26 cellular contexts compared by ENCODE assay signal in the genomic region with DNA sequence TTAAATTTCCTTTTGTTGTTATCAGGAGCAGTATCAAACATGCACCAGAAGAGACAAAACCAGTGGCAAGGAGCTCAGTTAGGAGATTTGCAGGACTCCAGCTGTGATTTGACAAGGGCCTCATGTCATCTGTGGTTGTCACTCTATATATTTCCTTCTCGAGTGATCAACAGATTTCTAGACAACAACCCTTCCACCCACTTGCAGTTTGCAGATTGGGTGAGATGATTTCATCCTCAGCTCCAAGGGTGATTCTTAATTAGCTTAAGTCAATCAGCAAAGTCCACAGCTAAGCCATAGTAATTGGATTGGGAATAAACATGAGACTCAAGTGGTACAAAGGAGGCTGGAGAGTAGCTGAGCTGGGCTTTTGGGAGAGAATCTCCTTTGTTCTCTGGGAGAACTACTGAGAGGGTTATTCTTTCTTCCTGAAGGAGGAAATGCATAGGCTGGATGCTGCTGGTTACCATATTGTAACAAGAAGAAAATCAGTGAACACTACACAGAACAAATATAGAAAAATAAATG.
"Had no signal": no experiment of that assay in that cellular context is flagged by ENCODE, and none has a peak within 500 bp of the region (broad histone marks: within the 10 kb centered on the region; RNA-seq: fewer than 3 reads in every experiment).

No MANE protein-coding gene starts in this region.

- FAIRE-seq: K562 had no signal

- H3K36me3 ChIP-seq: adrenal gland had no signal

- H3K4me1 ChIP-seq: adrenal gland had no signal

- H3K9ac ChIP-seq: SK-N-SH had no signal

- H3K36me3 Mint-ChIP-seq: activated naive CD8-positive, alpha-beta T cell treated with anti-CD3 and anti-CD28 coated beads, Interleukin-2, amount 10 ng/mL, durations not matched to agents 7 days and 5 days had no signal

- ATAC-seq: activated CD4-positive, CD25-positive, alpha-beta regulatory T cell treated with anti-CD3 and anti-CD28 coated beads, Interleukin-2, amount 50 U/mL, for 24 hours; activated CD8-positive, alpha-beta T cell treated with anti-CD3 and anti-CD28 coated beads, Interleukin-2, amount 10 ng/mL, durations not matched to agents 7 days and 5 days; K562; Panc1; Right ventricle myocardium inferior had no signal

- H3K9me3 Mint-ChIP-seq: activated naive CD8-positive, alpha-beta T cell treated with anti-CD3 and anti-CD28 coated beads, Interleukin-2, amount 10 ng/mL, durations not matched to agents 7 days and 5 days had no signal

- H3K27me3 Mint-ChIP-seq: activated naive CD8-positive, alpha-beta T cell treated with anti-CD3 and anti-CD28 coated beads, Interleukin-2, amount 10 ng/mL, durations not matched to agents 7 days and 5 days had no signal

- H3K27me3 ChIP-seq: adrenal gland had no signal

- H3K9me3 ChIP-seq: adrenal gland, SK-N-SH had no signal

- H3K27ac ChIP-seq: adrenal gland had no signal

- H3K4me1 Mint-ChIP-seq: activated naive CD8-positive, alpha-beta T cell treated with anti-CD3 and anti-CD28 coated beads, Interleukin-2, amount 10 ng/mL, durations not matched to agents 7 days and 5 days had no signal

- H3K4me3 ChIP-seq: adrenal gland, K562 had no signal

- H3K4me2 ChIP-seq: SK-N-SH had no signal

- H3K4me3 Mint-ChIP-seq: activated CD8-positive, alpha-beta T cell treated with anti-CD3 and anti-CD28 coated beads, Interleukin-2, amount 10 ng/mL, durations not matched to agents 7 days and 5 days; activated naive CD8-positive, alpha-beta T cell treated with anti-CD3 and anti-CD28 coated beads, Interleukin-2, amount 10 ng/mL, durations not matched to agents 7 days and 5 days had no signal

- H3K27ac Mint-ChIP-seq: activated CD8-positive, alpha-beta T cell treated with anti-CD3 and anti-CD28 coated beads, Interleukin-2, amount 10 ng/mL, durations not matched to agents 7 days and 5 days; activated naive CD8-positive, alpha-beta T cell treated with anti-CD3 and anti-CD28 coated beads, Interleukin-2, amount 10 ng/mL, durations not matched to agents 7 days and 5 days had no signal

- DNase-seq: activated CD4-positive, alpha-beta T cell treated with anti-CD3 and anti-CD28 coated beads for 4 hours; activated CD4-positive, alpha-beta T cell treated with anti-CD3 and anti-CD28 coated beads, Interleukin-2, amount 50 U/mL, for 4 hours; activated CD8-positive, alpha-beta memory T cell treated with anti-CD3 and anti-CD28 coated beads, Interleukin-2, amount 50 U/mL, for 48 hours; activated CD8-positive, alpha-beta T cell treated with anti-CD3 and anti-CD28 coated beads, Interleukin-2, amount 10 ng/mL, durations not matched to agents 7 days and 5 days; activated naive CD4-positive, alpha-beta T cell treated with anti-CD3 and anti-CD28 coated beads, Interleukin-2, amount 50 U/mL, for 16 hours; activated naive CD8-positive, alpha-beta T cell treated with anti-CD3 and anti-CD28 coated beads, Interleukin-2, amount 10 ng/mL, durations not matched to agents 7 days and 5 days; activated T-cell treated with anti-CD3 and anti-CD28 coated beads, Interleukin-2, amount 50 U/mL, for 1 hour; adrenal gland; Karpas-422; MM.1S; NCI-H1105; NCI-H1436; NCI-H1694 treated with DMSO at 0.1 percent for 48 hours; NCI-H2029 treated with DMSO at 0.1 percent for 48 hours; NCI-H446; NCI-H526; NCI-H774; NK-92 treated with Interleukin-12 subunit alpha and Interleukin-12 subunit beta, amount 100 ng/mL, for 24 hours; OCI-M1; RPMI8226; SK-N-SH; T-helper 1 cell had no signal
